1 cellular context compared by ENCODE assay signal in the genomic region with DNA sequence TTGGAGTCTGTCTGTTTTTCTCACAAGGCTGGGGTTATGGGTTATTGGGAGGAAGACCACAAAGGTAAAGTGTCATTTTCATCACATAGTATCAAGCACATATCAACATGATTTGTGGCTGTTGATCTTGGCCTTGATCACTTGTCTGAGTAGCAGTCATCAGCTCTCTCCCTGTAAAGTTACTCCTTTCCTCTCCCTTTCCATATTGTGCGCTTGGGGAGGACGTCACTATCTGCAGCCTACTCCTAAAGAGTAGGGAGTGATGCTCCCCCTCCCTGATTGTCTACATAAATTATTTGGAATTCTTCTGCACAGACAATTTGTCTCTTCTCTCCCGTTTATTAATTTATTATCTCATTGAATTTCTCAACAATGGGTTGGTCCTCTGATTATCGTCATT.
TF ChIP-seq lines count a peak whose summit lies in the region.

No MANE protein-coding gene starts in this region.

TF ChIP-seq in HepG2, 621 proteins besides CTCF, POLR2A, EP300 and RAD21:
- TF ChIP-seq ZFX (CRISPR knock-in tag; IDR thresholded peaks at IDR 0.05; ENCODE audit: low read depth) = no peak
- no peak for TF ChIP-seq ZNF747 (CRISPR knock-in tag; IDR thresholded peaks at IDR 0.05; ENCODE audit: borderline replicate concordance)
- TF ChIP-seq ZSCAN9 (CRISPR knock-in tag; IDR thresholded peaks at IDR 0.05; ENCODE audit: borderline replicate concordance) = no peak
- TF ChIP-seq, protein P1, sequence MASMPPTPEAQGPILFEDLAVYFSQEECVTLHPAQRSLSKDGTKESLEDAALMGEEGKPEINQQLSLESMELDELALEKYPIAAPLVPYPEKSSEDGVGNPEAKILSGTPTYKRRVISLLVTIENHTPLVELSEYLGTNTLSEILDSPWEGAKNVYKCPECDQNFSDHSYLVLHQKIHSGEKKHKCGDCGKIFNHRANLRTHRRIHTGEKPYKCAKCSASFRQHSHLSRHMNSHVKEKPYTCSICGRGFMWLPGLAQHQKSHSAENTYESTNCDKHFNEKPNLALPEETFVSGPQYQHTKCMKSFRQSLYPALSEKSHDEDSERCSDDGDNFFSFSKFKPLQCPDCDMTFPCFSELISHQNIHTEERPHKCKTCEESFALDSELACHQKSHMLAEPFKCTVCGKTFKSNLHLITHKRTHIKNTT (CRISPR knock-in tag; IDR thresholded peaks at IDR 0.05) = no peak
- no peak for TF ChIP-seq ZNF333 (CRISPR knock-in tag; IDR thresholded peaks at IDR 0.05; ENCODE audit: borderline replicate concordance)
- TF ChIP-seq ZNF652 (CRISPR knock-in tag; IDR thresholded peaks at IDR 0.05; ENCODE audit: borderline replicate concordance, low read depth) = no peak
- TF ChIP-seq NCOA1 (CRISPR knock-in tag; IDR thresholded peaks at IDR 0.05) = no peak
- no peak for TF ChIP-seq ATF7 (IDR thresholded peaks at IDR 0.05)
- no peak for TF ChIP-seq ATF7 (CRISPR knock-in tag; IDR thresholded peaks at IDR 0.05)
- TF ChIP-seq, protein P2, sequence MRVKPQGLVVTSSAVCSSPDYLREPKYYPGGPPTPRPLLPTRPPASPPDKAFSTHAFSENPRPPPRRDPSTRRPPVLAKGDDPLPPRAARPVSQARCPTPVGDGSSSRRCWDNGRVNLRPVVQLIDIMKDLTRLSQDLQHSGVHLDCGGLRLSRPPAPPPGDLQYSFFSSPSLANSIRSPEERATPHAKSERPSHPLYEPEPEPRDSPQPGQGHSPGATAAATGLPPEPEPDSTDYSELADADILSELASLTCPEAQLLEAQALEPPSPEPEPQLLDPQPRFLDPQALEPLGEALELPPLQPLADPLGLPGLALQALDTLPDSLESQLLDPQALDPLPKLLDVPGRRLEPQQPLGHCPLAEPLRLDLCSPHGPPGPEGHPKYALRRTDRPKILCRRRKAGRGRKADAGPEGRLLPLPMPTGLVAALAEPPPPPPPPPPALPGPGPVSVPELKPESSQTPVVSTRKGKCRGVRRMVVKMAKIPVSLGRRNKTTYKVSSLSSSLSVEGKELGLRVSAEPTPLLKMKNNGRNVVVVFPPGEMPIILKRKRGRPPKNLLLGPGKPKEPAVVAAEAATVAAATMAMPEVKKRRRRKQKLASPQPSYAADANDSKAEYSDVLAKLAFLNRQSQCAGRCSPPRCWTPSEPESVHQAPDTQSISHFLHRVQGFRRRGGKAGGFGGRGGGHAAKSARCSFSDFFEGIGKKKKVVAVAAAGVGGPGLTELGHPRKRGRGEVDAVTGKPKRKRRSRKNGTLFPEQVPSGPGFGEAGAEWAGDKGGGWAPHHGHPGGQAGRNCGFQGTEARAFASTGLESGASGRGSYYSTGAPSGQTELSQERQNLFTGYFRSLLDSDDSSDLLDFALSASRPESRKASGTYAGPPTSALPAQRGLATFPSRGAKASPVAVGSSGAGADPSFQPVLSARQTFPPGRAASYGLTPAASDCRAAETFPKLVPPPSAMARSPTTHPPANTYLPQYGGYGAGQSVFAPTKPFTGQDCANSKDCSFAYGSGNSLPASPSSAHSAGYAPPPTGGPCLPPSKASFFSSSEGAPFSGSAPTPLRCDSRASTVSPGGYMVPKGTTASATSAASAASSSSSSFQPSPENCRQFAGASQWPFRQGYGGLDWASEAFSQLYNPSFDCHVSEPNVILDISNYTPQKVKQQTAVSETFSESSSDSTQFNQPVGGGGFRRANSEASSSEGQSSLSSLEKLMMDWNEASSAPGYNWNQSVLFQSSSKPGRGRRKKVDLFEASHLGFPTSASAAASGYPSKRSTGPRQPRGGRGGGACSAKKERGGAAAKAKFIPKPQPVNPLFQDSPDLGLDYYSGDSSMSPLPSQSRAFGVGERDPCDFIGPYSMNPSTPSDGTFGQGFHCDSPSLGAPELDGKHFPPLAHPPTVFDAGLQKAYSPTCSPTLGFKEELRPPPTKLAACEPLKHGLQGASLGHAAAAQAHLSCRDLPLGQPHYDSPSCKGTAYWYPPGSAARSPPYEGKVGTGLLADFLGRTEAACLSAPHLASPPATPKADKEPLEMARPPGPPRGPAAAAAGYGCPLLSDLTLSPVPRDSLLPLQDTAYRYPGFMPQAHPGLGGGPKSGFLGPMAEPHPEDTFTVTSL (CRISPR knock-in tag; IDR thresholded peaks at IDR 0.05; ENCODE audit: borderline replicate concordance) = no peak
- TF ChIP-seq ZNF792 (CRISPR knock-in tag; IDR thresholded peaks at IDR 0.05) = no peak
